2 cellular contexts compared by ENCODE assay signal in the genomic region with DNA sequence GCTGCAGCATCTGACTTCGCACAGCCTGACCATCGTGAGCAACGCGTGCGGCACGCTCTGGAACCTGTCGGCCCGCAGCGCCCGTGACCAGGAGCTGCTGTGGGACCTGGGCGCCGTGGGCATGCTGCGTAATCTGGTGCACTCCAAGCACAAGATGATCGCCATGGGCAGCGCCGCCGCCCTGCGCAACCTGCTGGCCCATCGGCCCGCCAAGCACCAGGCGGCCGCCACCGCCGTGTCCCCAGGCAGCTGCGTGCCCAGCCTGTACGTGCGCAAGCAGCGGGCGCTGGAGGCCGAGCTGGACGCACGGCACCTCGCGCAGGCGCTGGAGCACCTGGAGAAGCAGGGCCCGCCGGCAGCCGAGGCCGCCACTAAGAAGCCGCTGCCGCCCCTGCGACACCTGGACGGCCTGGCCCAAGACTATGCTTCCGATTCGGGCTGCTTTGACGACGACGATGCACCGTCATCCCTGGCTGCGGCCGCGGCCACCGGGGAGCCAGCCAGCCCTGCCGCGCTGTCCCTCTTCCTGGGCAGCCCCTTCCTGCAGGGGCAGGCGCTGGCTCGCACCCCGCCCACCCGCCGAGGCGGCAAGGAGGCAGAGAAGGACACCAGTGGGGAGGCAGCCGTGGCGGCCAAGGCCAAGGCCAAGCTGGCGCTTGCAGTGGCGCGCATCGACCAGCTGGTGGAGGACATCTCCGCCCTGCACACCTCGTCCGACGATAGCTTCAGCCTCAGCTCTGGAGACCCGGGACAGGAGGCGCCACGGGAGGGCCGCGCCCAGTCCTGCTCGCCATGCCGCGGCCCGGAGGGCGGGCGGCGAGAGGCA.
TF ChIP-seq lines count a peak whose summit lies in the region.

No MANE protein-coding gene starts in this region.

TF ChIP-seq in IMR-90, 13 proteins besides CTCF, POLR2A, EP300 and RAD21:
- TF ChIP-seq SMC3 (IDR thresholded peaks at IDR 0.05; ENCODE audit: low read depth, low read length): peak; percentile 23; the same call in 1 of the 2 replicates
- TF ChIP-seq, protein P1, sequence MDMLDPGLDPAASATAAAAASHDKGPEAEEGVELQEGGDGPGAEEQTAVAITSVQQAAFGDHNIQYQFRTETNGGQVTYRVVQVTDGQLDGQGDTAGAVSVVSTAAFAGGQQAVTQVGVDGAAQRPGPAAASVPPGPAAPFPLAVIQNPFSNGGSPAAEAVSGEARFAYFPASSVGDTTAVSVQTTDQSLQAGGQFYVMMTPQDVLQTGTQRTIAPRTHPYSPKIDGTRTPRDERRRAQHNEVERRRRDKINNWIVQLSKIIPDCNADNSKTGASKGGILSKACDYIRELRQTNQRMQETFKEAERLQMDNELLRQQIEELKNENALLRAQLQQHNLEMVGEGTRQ (IDR thresholded peaks at IDR 0.05; ENCODE audit: low read depth, low read length): no peak
TF ChIP-seq in IMR-90: peak in this region for 1.

TF ChIP-seq in HEK293T, 16 proteins besides CTCF, POLR2A, EP300 and RAD21:
- TF ChIP-seq HDGF (IDR thresholded peaks at IDR 0.05; ENCODE audit: borderline replicate concordance) (no peak), ELF4 (IDR thresholded peaks at IDR 0.05) (no peak), L3MBTL2 (conservative IDR thresholded peaks at IDR 0.05) (no peak), ARNT (IDR thresholded peaks at IDR 0.05) (no peak), FOXA1 (IDR thresholded peaks at IDR 0.05) (no peak), SP1 (IDR thresholded peaks at IDR 0.05) (no peak)
TF ChIP-seq in HEK293T: peak in this region for 0.
